8 cellular contexts compared by ENCODE assay signal in the genomic region with DNA sequence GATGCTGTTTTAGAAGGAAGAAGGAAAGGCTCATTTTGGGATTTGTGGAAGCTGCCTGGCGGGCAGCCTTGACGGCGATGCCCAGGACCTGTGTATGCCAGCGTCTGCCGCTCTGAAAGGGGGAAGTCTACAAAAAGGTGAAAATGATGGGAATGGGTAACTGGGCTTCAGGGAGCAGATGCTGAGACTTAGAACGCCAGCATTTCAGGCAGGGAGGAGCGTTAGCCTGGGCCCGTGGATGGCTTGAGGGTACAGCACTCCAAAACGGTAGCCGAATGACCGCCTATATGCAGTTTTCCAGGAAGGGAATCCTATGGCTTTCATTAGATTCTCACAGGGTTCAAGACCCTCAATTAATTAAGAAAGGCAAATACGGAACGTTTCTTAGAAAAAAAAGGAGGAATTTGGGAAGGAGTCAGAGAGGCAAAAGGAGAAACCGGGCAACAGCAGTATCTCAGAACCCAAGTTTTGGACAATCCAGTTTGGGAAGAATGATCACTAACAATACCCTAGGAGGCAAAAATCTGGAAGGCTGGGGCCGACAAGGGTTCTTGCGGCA. TPM values are rescaled to one million over a fixed set of nuclear protein-coding genes. Genes with fewer than 3 reads are reported as not detected.
DNase-seq lines count a peak whose midpoint lies in the region; ATAC-seq and TF ChIP-seq lines count a peak whose summit lies in the region.

No MANE protein-coding gene starts in this region.

- peak overlapping the region; percentile 71 to 98 (median 94) for H3K27ac ChIP-seq in heart left ventricle

- CTCF ChIA-PET in activated CD8-positive, alpha-beta T cell treated with anti-CD3 and anti-CD28 coated beads for 36 hours (lab: Charles Lee), result interaction anchor here (2.1 kb wide), 1 partner anchor 10 kb away, joined by 7 read pairs; no protein-coding TSS in a partner anchor

- in situ Hi-C loops in GM13977 (cut with MboI; ENCODE audit: low pct_unique_long_range_greater_than_20kb, low sequenced_read_pairs, unreplicated experiment), result no loop called here

- H3K4me1 Mint-ChIP-seq in activated CD8-positive, alpha-beta T cell treated with anti-CD3 and anti-CD28 coated beads for 36 hours (ENCODE audit: low read depth), result peaks cover 27% of the 10 kb centered on the region

- H3K27me3 Mint-ChIP-seq in activated CD8-positive, alpha-beta T cell treated with anti-CD3 and anti-CD28 coated beads for 36 hours, result no peaks in the 10 kb centered on the region

- WGBS in heart left ventricle, 4 donors, result 16 to 19% (median 18%) methylated on average over 16 of the region's 16 CpGs

- peak overlapping the region; percentile 86 for H3K4me3 Mint-ChIP-seq in activated CD8-positive, alpha-beta T cell treated with anti-CD3 and anti-CD28 coated beads for 36 hours

- peak overlapping the region; percentile 87 for H3K27ac Mint-ChIP-seq in activated CD8-positive, alpha-beta T cell treated with anti-CD3 and anti-CD28 coated beads for 36 hours

- H3K36me3 Mint-ChIP-seq in activated CD8-positive, alpha-beta T cell treated with anti-CD3 and anti-CD28 coated beads for 36 hours (ENCODE audit: low read depth), result peaks cover 4% of the 10 kb centered on the region

- no peak for TF ChIP-seq POLR2A in heart left ventricle (IDR thresholded peaks at IDR 0.05)

- peak overlapping the region; percentile 62 to 93 (median 72) for H3K4me3 ChIP-seq in heart left ventricle

- TF ChIP-seq CTCF in GM13977 (IDR thresholded peaks at IDR 0.05; ENCODE audit: extremely low read depth, insufficient read depth, missing control alignments) (no peak), heart left ventricle (IDR thresholded peaks at IDR 0.05) (no peak)
- TF ChIP-seq CTCF in activated CD8-positive, alpha-beta T cell treated with anti-CD3 and anti-CD28 coated beads for 36 hours (IDR thresholded peaks at IDR 0.05), result no peak

- peaks cover 0 to 23% (median 12%) of the 10 kb centered on the region in 12 donors for H3K4me1 ChIP-seq in heart left ventricle

- DNase-seq in A172 (ENCODE audit: low spot score), result peak; percentile 3
- peak; percentile 29 for DNase-seq in GM13977 (ENCODE audit: low spot score)
- no peak for DNase-seq in activated CD8-positive, alpha-beta T cell treated with anti-CD3 and anti-CD28 coated beads for 36 hours
- DNase-seq in heart left ventricle, result no peak
- peak; percentile 42 for DNase-seq in pons (ENCODE audit: low spot score)
- no peak for DNase-seq in mesenteric fat pad (ENCODE audit: low spot score)

- no peaks in the 10 kb centered on the region for H3K9me3 ChIP-seq in heart left ventricle

- H3K27me3 ChIP-seq in heart left ventricle, result no peaks in the 10 kb centered on the region

- no peak for ATAC-seq in activated CD8-positive, alpha-beta T cell treated with anti-CD3 and anti-CD28 coated beads for 36 hours
- ATAC-seq in heart left ventricle, result peak in 1 of 4 donors; percentile 36
- no peak for ATAC-seq in GM18511 (IDR thresholded peaks at IDR 0.05; ENCODE audit: unreplicated experiment)
- ATAC-seq in HG02571 (IDR thresholded peaks at IDR 0.05; ENCODE audit: unreplicated experiment), result no peak

- intact Hi-C loops in activated CD8-positive, alpha-beta T cell treated with anti-CD3 and anti-CD28 coated beads for 36 hours (cut with micrococcal nuclease), result no loop called here
- intact Hi-C loops in heart left ventricle (cut with DNase I), result loop anchor here in 2 of 10 donors (5.0 to 10.0 kb wide), 2 partner anchors 908 to 910 kb away; a partner anchor contains a TSS

- POLR2A ChIA-PET in activated CD8-positive, alpha-beta T cell treated with anti-CD3 and anti-CD28 coated beads for 36 hours (lab: Charles Lee), result interaction anchor here (1.3 kb wide), 1 partner anchor 10 kb away, joined by 3 read pairs; no protein-coding TSS in a partner anchor

- H3K9me3 Mint-ChIP-seq in activated CD8-positive, alpha-beta T cell treated with anti-CD3 and anti-CD28 coated beads for 36 hours, result no peaks in the 10 kb centered on the region

- peaks cover 0 to 35% (median 30%) of the 10 kb centered on the region in 9 donors for H3K36me3 ChIP-seq in heart left ventricle

RNA-seq across cellular contexts. Expression of a gene that starts 0.7 kb away (rescaled TPM):
- total RNA-seq in A172 (2014; rRNA removed; shearing (Covaris generic)), result 16.7 and 25.1 TPM in 2 replicates
- 1 to 10 TPM; 6.5 to 7.7 TPM for total RNA-seq in activated CD8-positive, alpha-beta T cell treated with anti-CD3 and anti-CD28 coated beads for 36 hours
- 10 to 100 TPM in 4 of 9 donors, 1 to 10 TPM in 5; 2.6 to 17.5 (median 8.4) TPM for total RNA-seq in heart left ventricle
- polyA plus RNA-seq in heart left ventricle, result 1 to 10 TPM; 3.3 to 4.6 TPM
- total RNA-seq in mesenteric fat pad, result 5.6 TPM

RNA-seq across cellular contexts. Expression of a gene that starts 22.7 kb away (rescaled TPM):
- not detected in 2 replicates for total RNA-seq in A172 (2014; rRNA removed; shearing (Covaris generic))
- not detected for total RNA-seq in activated CD8-positive, alpha-beta T cell treated with anti-CD3 and anti-CD28 coated beads for 36 hours
- under 1 TPM in 1 of 9 donors, not detected in 8; 0.30 TPM for total RNA-seq in heart left ventricle
- not detected for polyA plus RNA-seq in heart left ventricle
- total RNA-seq in mesenteric fat pad, result not detected

RNA-seq across cellular contexts. Expression of a gene that starts 35.8 kb away (rescaled TPM):
- not detected in 2 replicates for total RNA-seq in A172 (2014; rRNA removed; shearing (Covaris generic))
- 1 to 10 TPM; 1.3 to 1.4 TPM for total RNA-seq in activated CD8-positive, alpha-beta T cell treated with anti-CD3 and anti-CD28 coated beads for 36 hours
- 10 to 100 TPM in 1 of 9 donors, 1 to 10 TPM in 3, under 1 TPM in 5; 0.20 to 11.6 (median 0.93) TPM for total RNA-seq in heart left ventricle
- 1 to 10 TPM in 1 of 2 donors, under 1 TPM in 1; 0.58 to 1.5 TPM for polyA plus RNA-seq in heart left ventricle
- total RNA-seq in mesenteric fat pad, result 2.7 TPM

Comparison
In these comparisons a context has a peak if more than half of its experiments do, and no peak if none do; other contexts are left out.
1. DNase-seq: peak in A172 (single experiment), GM13977 (single experiment) and pons (single experiment); none in activated CD8-positive, alpha-beta T cell treated with anti-CD3 and anti-CD28 coated beads for 36 hours (single experiment), heart left ventricle (0 of 5) and mesenteric fat pad (single experiment).